12 cellular contexts compared by ENCODE assay signal in genomic region chr14:91374287-91374880, GRCh38. TPM values are rescaled to one million over a fixed set of nuclear protein-coding genes. Genes with fewer than 3 reads are reported as not detected.
DNase-seq lines count a peak whose midpoint lies in the region; ATAC-seq and TF ChIP-seq lines count a peak whose summit lies in the region.
"Had no signal": no experiment of that assay in that cellular context is flagged by ENCODE, and none has a peak within 500 bp of the region (broad histone marks: within the 10 kb centered on the region; RNA-seq: fewer than 3 reads in every experiment).

No MANE protein-coding gene starts in this region.

- CTCF ChIA-PET in HEK293 (lab: Yijun Ruan, JAX) (no interaction called here), activated B cell treated with CpG ODN at 0.5 μM for 24 hours (lab: Charles Lee) (interaction anchor here (1.0 to 3.7 kb wide), 4 partner anchors 13 to 51 kb away, joined by 3 to 18 read pairs (median 8); no protein-coding TSS in a partner anchor)
- CTCF ChIA-PET in naive thymus-derived CD4-positive, alpha-beta T cell (lab: Charles Lee), result interaction anchor here (0.7 to 3.2 kb wide), 8 partner anchors 19 to 51 kb away, joined by 3 to 14 read pairs (median 4); partner anchors contain the start of gene CCDC88C

- no peaks in the 10 kb centered on the region for H3K9me3 Mint-ChIP-seq in activated B cell treated with CpG ODN at 0.5 μM for 24 hours
- H3K9me3 Mint-ChIP-seq in naive thymus-derived CD4-positive, alpha-beta T cell, result no peaks in the 10 kb centered on the region

- DNase-seq in DMS 273 (lab: John Stamatoyannopoulos, UW; ENCODE audit: unreplicated experiment), result peak; percentile 35
- DNase-seq in DMS 273 treated with DMSO at 0.1 percent for 48 hours (lab: John Stamatoyannopoulos, UW), result no peak
- no peak for DNase-seq in activated B cell treated with CpG ODN at 0.5 μM for 24 hours
- DNase-seq in naive thymus-derived CD4-positive, alpha-beta T cell, result no peak
- DNase-seq in stimulated activated naive CD4-positive, alpha-beta T cell treated with Interleukin-2 at 50 U/mL for 16 hours (lab: John Stamatoyannopoulos, UW), result no peak
- no peak for DNase-seq in AG08395 (ENCODE audit: low spot score)
- DNase-seq: NCI-H1105 treated with DMSO at 0.1 percent for 48 hours had no signal

- intact Hi-C loops in activated B cell treated with CpG ODN at 0.5 μM for 24 hours (cut with micrococcal nuclease), result loop anchor here (1.0 to 5.0 kb wide), 3 partner anchors 14 to 132 kb away; partner anchors contain the start of gene GPR68
- intact Hi-C loops in naive thymus-derived CD4-positive, alpha-beta T cell (cut with micrococcal nuclease), result loop anchor here (1.0 to 2.0 kb wide), 3 partner anchors 22 to 50 kb away; no protein-coding TSS in a partner anchor

- H3K27me3 ChIP-seq in naive thymus-derived CD4-positive, alpha-beta T cell (ENCODE audit: control insufficient read depth in 2 of 2, insufficient read depth in 2 of 2, low read length in 2 of 2), result no peaks in the 10 kb centered on the region
- H3K27me3 ChIP-seq: right atrium auricular region had no signal

- peaks cover 97% of the 10 kb centered on the region for H3K4me1 Mint-ChIP-seq in activated B cell treated with CpG ODN at 0.5 μM for 24 hours
- H3K4me1 Mint-ChIP-seq in naive thymus-derived CD4-positive, alpha-beta T cell, result peaks cover 84 to 100% (median 98%) of the 10 kb centered on the region in 7 donors

- POLR2A ChIA-PET in HEK293 (lab: Yijun Ruan, JAX), result no interaction called here
- POLR2A ChIA-PET in activated B cell treated with CpG ODN at 0.5 μM for 24 hours (lab: Charles Lee), result interaction anchor here (0.6 to 6.9 kb wide), 19 partner anchors 8 to 1977 kb away, joined by 3 to 114 read pairs (median 9); partner anchors contain the start of gene CCDC88C
- POLR2A ChIA-PET in naive thymus-derived CD4-positive, alpha-beta T cell (lab: Charles Lee), result interaction anchor here (0.7 to 6.8 kb wide), 14 partner anchors 11 to 135 kb away, joined by 3 to 90 read pairs (median 10); partner anchors contain the start of gene CCDC88C

- peak overlapping the region; percentile 87 for H3K27ac Mint-ChIP-seq in activated B cell treated with CpG ODN at 0.5 μM for 24 hours
- H3K27ac Mint-ChIP-seq in naive thymus-derived CD4-positive, alpha-beta T cell, result peak overlapping the region; percentile 89 to 99 (median 97)

- H3K4me3 Mint-ChIP-seq in activated B cell treated with CpG ODN at 0.5 μM for 24 hours, result peak overlapping the region; percentile 78
- H3K4me3 Mint-ChIP-seq in naive thymus-derived CD4-positive, alpha-beta T cell, result peak overlapping the region; percentile 79 to 89 (median 86)

- H3K9me3 ChIP-seq in HEK293 (ENCODE audit: control insufficient read depth, insufficient read depth, low read depth, low read length), result no peaks in the 10 kb centered on the region
- H3K9me3 ChIP-seq in naive thymus-derived CD4-positive, alpha-beta T cell (ENCODE audit: control insufficient read depth in 2 of 3, low read length in 3 of 3), result no peaks in the 10 kb centered on the region
- H3K9me3 ChIP-seq: right atrium auricular region, SK-N-SH had no signal

- no peaks in the 10 kb centered on the region for H3K36me3 ChIP-seq in HEK293 (ENCODE audit: control insufficient read depth in 2 of 2, insufficient read depth in 1 of 2, low read length in 2 of 2)
- H3K36me3 ChIP-seq in naive thymus-derived CD4-positive, alpha-beta T cell (ENCODE audit: control insufficient read depth in 2 of 3, insufficient read depth in 3 of 3, low read length in 3 of 3), result peaks cover 0 to 11% (median 0%) of the 10 kb centered on the region in 3 experiments
- H3K36me3 ChIP-seq: right atrium auricular region had no signal

- no peak overlapping the region for H3K4me3 ChIP-seq in HEK293 (ENCODE audit: low read depth, low read length)
- H3K4me3 ChIP-seq in naive thymus-derived CD4-positive, alpha-beta T cell (ENCODE audit: low read length), result peak overlapping the region; percentile 61

- peaks cover 40% of the 10 kb centered on the region for H3K4me1 ChIP-seq in HEK293 (ENCODE audit: control insufficient read depth, insufficient read depth, low read length)
- peaks cover 96 to 98% of the 10 kb centered on the region in 2 donors for H3K4me1 ChIP-seq in naive thymus-derived CD4-positive, alpha-beta T cell (ENCODE audit: control insufficient read depth in 2 of 2, insufficient read depth in 2 of 2, low read length in 2 of 2)

- H3K27me3 Mint-ChIP-seq in activated B cell treated with CpG ODN at 0.5 μM for 24 hours, result no peaks in the 10 kb centered on the region
- H3K27me3 Mint-ChIP-seq in naive thymus-derived CD4-positive, alpha-beta T cell, result no peaks in the 10 kb centered on the region

- H3K27ac ChIP-seq in HEK293 (ENCODE audit: extremely low read depth, low read depth, low read length), result no peak overlapping the region
- H3K27ac ChIP-seq in naive thymus-derived CD4-positive, alpha-beta T cell (ENCODE audit: low read depth, low read length), result peak overlapping the region; percentile 72
- H3K27ac ChIP-seq: 22Rv1, right atrium auricular region had no signal

- peaks cover 43% of the 10 kb centered on the region for H3K36me3 Mint-ChIP-seq in activated B cell treated with CpG ODN at 0.5 μM for 24 hours (ENCODE audit: low read depth)
- H3K36me3 Mint-ChIP-seq in naive thymus-derived CD4-positive, alpha-beta T cell, result peaks cover 0 to 18% (median 4%) of the 10 kb centered on the region in 5 donors

- ATAC-seq in activated B cell treated with CpG ODN at 0.5 μM for 24 hours (ENCODE audit: low read depth) (no peak), HG03139 (IDR thresholded peaks at IDR 0.05; ENCODE audit: unreplicated experiment) (no peak)
- ATAC-seq in naive thymus-derived CD4-positive, alpha-beta T cell, result no peak

- no peak for TF ChIP-seq CTCF in HEK293 (tag by site-specific recombination; IDR thresholded peaks at IDR 0.05)
- no peak for TF ChIP-seq CTCF in activated B cell treated with CpG ODN at 0.5 μM for 24 hours (IDR thresholded peaks at IDR 0.05)

TF ChIP-seq in HEK293, 187 proteins besides CTCF, POLR2A, EP300 and RAD21:
- TF ChIP-seq ZNF785 (tag by site-specific recombination; IDR thresholded peaks at IDR 0.05), result no peak
- TF ChIP-seq ZNF341 (tag by site-specific recombination; IDR thresholded peaks at IDR 0.05; ENCODE audit: low read depth), result peak; percentile 53; the same call in 1 of the 2 replicates
- TF ChIP-seq ZNF404 (tag by site-specific recombination; IDR thresholded peaks at IDR 0.05), result no peak
- peak; percentile 22; the same call in 1 of the 2 replicates for TF ChIP-seq ZIC2 (tag by site-specific recombination; IDR thresholded peaks at IDR 0.05)
- TF ChIP-seq TCF7L2 (IDR thresholded peaks at IDR 0.05; ENCODE audit: borderline replicate concordance, low read depth, low read length), result no peak
- TF ChIP-seq ZNF76 (tag by site-specific recombination; IDR thresholded peaks at IDR 0.05; ENCODE audit: borderline replicate concordance, low read depth), result no peak
- TF ChIP-seq ZNF654 (tag by site-specific recombination; IDR thresholded peaks at IDR 0.05; ENCODE audit: low read depth), result no peak
- TF ChIP-seq, protein P1, sequence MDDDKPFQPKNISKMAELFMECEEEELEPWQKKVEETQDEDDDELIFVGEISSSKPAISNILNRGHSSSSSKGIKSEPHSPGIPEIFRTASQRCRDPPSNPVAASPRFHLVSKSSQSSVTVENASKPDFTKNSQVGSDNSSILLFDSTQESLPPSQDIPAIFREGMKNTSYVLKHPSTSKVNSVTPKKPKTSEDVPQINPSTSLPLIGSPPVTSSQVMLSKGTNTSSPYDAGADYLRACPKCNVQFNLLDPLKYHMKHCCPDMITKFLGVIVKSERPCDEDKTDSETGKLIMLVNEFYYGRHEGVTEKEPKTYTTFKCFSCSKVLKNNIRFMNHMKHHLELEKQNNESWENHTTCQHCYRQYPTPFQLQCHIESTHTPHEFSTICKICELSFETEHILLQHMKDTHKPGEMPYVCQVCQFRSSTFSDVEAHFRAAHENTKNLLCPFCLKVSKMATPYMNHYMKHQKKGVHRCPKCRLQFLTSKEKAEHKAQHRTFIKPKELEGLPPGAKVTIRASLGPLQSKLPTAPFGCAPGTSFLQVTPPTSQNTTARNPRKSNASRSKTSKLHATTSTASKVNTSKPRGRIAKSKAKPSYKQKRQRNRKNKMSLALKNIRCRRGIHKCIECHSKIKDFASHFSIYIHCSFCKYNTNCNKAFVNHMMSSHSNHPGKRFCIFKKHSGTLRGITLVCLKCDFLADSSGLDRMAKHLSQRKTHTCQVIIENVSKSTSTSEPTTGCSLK (tag by site-specific recombination; IDR thresholded peaks at IDR 0.05), result no peak
- no peak for TF ChIP-seq KLF8 (tag by site-specific recombination; IDR thresholded peaks at IDR 0.05)
- TF ChIP-seq SP2 (tag by site-specific recombination; IDR thresholded peaks at IDR 0.05), result no peak
- no peak for TF ChIP-seq PBX3 (CRISPR knock-in tag; IDR thresholded peaks at IDR 0.05)
TF ChIP-seq in HEK293: peak in this region for 2.

RNA-seq across cellular contexts. Expression of gene CCDC88C, which starts 43.2 kb away (rescaled TPM):
- 153 and 164 TPM in 2 replicates for total RNA-seq in activated B cell treated with CpG ODN at 0.5 μM for 24 hours
- total RNA-seq in naive thymus-derived CD4-positive, alpha-beta T cell, result 100 to 1,000 TPM; 189 to 324 (median 277) TPM
- 10 to 100 TPM; 23.6 to 44.9 TPM for polyA plus RNA-seq in naive thymus-derived CD4-positive, alpha-beta T cell
